15 cellular contexts compared by ENCODE assay signal in the genomic region with DNA sequence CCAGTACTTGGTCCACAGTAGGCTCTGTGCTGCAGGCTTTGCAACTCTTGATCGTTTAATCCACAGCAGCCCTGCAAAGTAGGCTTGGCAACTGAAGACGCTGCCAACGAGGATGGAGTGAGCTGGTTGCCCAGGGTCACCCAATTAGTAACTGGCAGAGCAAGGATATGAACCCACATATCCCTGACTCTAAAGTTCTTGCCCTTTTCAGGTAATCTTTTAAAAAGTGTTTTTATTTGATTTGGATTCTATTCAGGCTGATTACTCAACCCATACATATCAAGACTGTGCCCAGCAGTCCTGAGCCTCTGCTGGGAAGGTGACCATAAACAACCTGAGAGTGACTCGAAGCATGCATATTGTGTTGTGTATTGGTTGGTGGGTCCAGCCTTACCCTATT. TPM values are rescaled to one million over a fixed set of nuclear protein-coding genes. Genes with fewer than 3 reads are reported as not detected.
DNase-seq lines count a peak whose midpoint lies in the region; ATAC-seq and TF ChIP-seq lines count a peak whose summit lies in the region.
"Had no signal": no experiment of that assay in that cellular context is flagged by ENCODE, and none has a peak within 500 bp of the region (broad histone marks: within the 10 kb centered on the region; RNA-seq: fewer than 3 reads in every experiment).

No MANE protein-coding gene starts in this region.

- no peaks in the 10 kb centered on the region for H3K27me3 Mint-ChIP-seq in activated T-cell treated with anti-CD3 and anti-CD28 coated beads, Interleukin-2, amount 50 U/mL, for 72 hours (ENCODE audit: low read depth)
- no peaks in the 10 kb centered on the region for H3K27me3 Mint-ChIP-seq in T-helper 17 cell
- peaks cover 5 to 14% (median 12%) of the 10 kb centered on the region in 3 donors for H3K27me3 Mint-ChIP-seq in immature natural killer cell (ENCODE audit: low read depth in 3 of 3)

- peaks cover 96% of the 10 kb centered on the region for H3K4me1 Mint-ChIP-seq in activated T-cell treated with anti-CD3 and anti-CD28 coated beads, Interleukin-2, amount 50 U/mL, for 72 hours (ENCODE audit: low read depth)
- H3K4me1 Mint-ChIP-seq in T-helper 17 cell = peaks cover 71% of the 10 kb centered on the region
- H3K4me1 Mint-ChIP-seq in immature natural killer cell = peaks cover 95 to 100% of the 10 kb centered on the region in 2 donors
- H3K4me1 Mint-ChIP-seq in stimulated activated effector memory CD8-positive, alpha-beta T cell treated with anti-CD3 and anti-CD28 coated beads, Interleukin-12 subunit alpha, Interleukin-12 subunit beta, amount 100 ng/mL, for 72 hours = peaks cover 94% of the 10 kb centered on the region

- H3K27ac ChIP-seq in gastrocnemius medialis = no peak overlapping the region
- no peak overlapping the region for H3K27ac ChIP-seq in vagina

- DNase-seq in activated T-cell treated with anti-CD3 and anti-CD28 coated beads, Interleukin-2, amount 50 U/mL, for 72 hours = no peak
- DNase-seq in activated T-cell treated with anti-CD3 and anti-CD28 coated beads for 4 hours (no peak), T-helper 17 cell (no peak), immature natural killer cell (no peak), gastrocnemius medialis (no peak), vagina (ENCODE audit: extremely low spot score in 2 of 2) (no peak)
- no peak for DNase-seq in stimulated activated effector memory CD8-positive, alpha-beta T cell treated with anti-CD3 and anti-CD28 coated beads, Interleukin-12 subunit alpha, Interleukin-12 subunit beta, amount 100 ng/mL, for 72 hours (ENCODE audit: low spot score in 2 of 2)
- DNase-seq: activated CD4-positive, alpha-beta T cell treated with anti-CD3 and anti-CD28 coated beads for 48 hours; Calu3; central memory CD4-positive, alpha-beta T cell; Karpas-422; NCI-H1436; SHP77; T-helper 9 cell had no signal

- no peaks in the 10 kb centered on the region for H3K27me3 ChIP-seq in gastrocnemius medialis
- H3K27me3 ChIP-seq in vagina = no peaks in the 10 kb centered on the region

- peaks cover 2 to 15% of the 10 kb centered on the region in 2 donors for H3K36me3 Mint-ChIP-seq in activated T-cell treated with anti-CD3 and anti-CD28 coated beads, Interleukin-2, amount 50 U/mL, for 72 hours (ENCODE audit: insufficient read depth in 2 of 2)
- H3K36me3 Mint-ChIP-seq in T-helper 17 cell (ENCODE audit: low read depth) = peaks cover 7% of the 10 kb centered on the region
- peaks cover 3 to 6% (median 4%) of the 10 kb centered on the region in 3 donors for H3K36me3 Mint-ChIP-seq in immature natural killer cell
- peaks cover 14% of the 10 kb centered on the region for H3K36me3 Mint-ChIP-seq in stimulated activated effector memory CD8-positive, alpha-beta T cell treated with anti-CD3 and anti-CD28 coated beads, Interleukin-12 subunit alpha, Interleukin-12 subunit beta, amount 100 ng/mL, for 72 hours

- H3K9me3 Mint-ChIP-seq in activated T-cell treated with anti-CD3 and anti-CD28 coated beads, Interleukin-2, amount 50 U/mL, for 72 hours = no peaks in the 10 kb centered on the region
- H3K9me3 Mint-ChIP-seq in immature natural killer cell = no peaks in the 10 kb centered on the region
- H3K9me3 Mint-ChIP-seq in stimulated activated effector memory CD8-positive, alpha-beta T cell treated with anti-CD3 and anti-CD28 coated beads, Interleukin-12 subunit alpha, Interleukin-12 subunit beta, amount 100 ng/mL, for 72 hours = no peaks in the 10 kb centered on the region

- H3K36me3 ChIP-seq in gastrocnemius medialis (no peaks in the 10 kb centered on the region), vagina (no peaks in the 10 kb centered on the region)

- H3K4me3 Mint-ChIP-seq in activated T-cell treated with anti-CD3 and anti-CD28 coated beads, Interleukin-2, amount 50 U/mL, for 72 hours = peak overlapping the region in 1 of 2 donors; percentile 84
- H3K4me3 Mint-ChIP-seq in T-helper 17 cell (no peak overlapping the region), immature natural killer cell (peak overlapping the region in 1 of 5 donors; percentile 15)
- H3K4me3 Mint-ChIP-seq in stimulated activated effector memory CD8-positive, alpha-beta T cell treated with anti-CD3 and anti-CD28 coated beads, Interleukin-12 subunit alpha, Interleukin-12 subunit beta, amount 100 ng/mL, for 72 hours = peak overlapping the region; percentile 35

- no peaks in the 10 kb centered on the region for H3K9me3 ChIP-seq in T-helper 17 cell (ENCODE audit: control insufficient read depth, low read length, poor library complexity, severe bottlenecking)
- H3K9me3 ChIP-seq in gastrocnemius medialis = no peaks in the 10 kb centered on the region
- H3K9me3 ChIP-seq in vagina = no peaks in the 10 kb centered on the region

- in situ Hi-C loops in gastrocnemius medialis (cut with MboI; ENCODE audit: low sequenced_read_pairs in 4 of 4) = no loop called here

- no peak for ATAC-seq in activated T-cell treated with anti-CD3 and anti-CD28 coated beads, Interleukin-2, amount 50 U/mL, for 72 hours (replicated peaks in 1 of 2)
- ATAC-seq in T-helper 17 cell (no peak), GM19351 (IDR thresholded peaks at IDR 0.05; ENCODE audit: unreplicated experiment) (no peak), gastrocnemius medialis (no peak)
- ATAC-seq in stimulated activated effector memory CD8-positive, alpha-beta T cell treated with anti-CD3 and anti-CD28 coated beads, Interleukin-12 subunit alpha, Interleukin-12 subunit beta, amount 100 ng/mL, for 72 hours = no peak

- intact Hi-C loops in gastrocnemius medialis (cut with DNase I; ENCODE audit: low total_unique reads) = no loop called here
- intact Hi-C loops in vagina (cut with DNase I) = no loop called here

- H3K4me3 ChIP-seq in gastrocnemius medialis (no peak overlapping the region), vagina (no peak overlapping the region)

- TF ChIP-seq POLR2A in gastrocnemius medialis (IDR thresholded peaks at IDR 0.05) = no peak
- no peak for TF ChIP-seq POLR2A in vagina (IDR thresholded peaks at IDR 0.05)

- TF ChIP-seq CTCF in gastrocnemius medialis (IDR thresholded peaks at IDR 0.05 in 4 of 5, conservative IDR thresholded peaks at IDR 0.05 in 1 of 5) (no peak), vagina (IDR thresholded peaks at IDR 0.05) (no peak)

- H3K4me1 ChIP-seq in gastrocnemius medialis (peaks cover 71 to 79% of the 10 kb centered on the region in 2 donors), vagina (peaks cover 95% of the 10 kb centered on the region)

- H3K27ac Mint-ChIP-seq in activated T-cell treated with anti-CD3 and anti-CD28 coated beads, Interleukin-2, amount 50 U/mL, for 72 hours = peak overlapping the region; percentile 93
- H3K27ac Mint-ChIP-seq in T-helper 17 cell = peak overlapping the region; percentile 99
- peak overlapping the region; percentile 10 to 86 (median 65) for H3K27ac Mint-ChIP-seq in immature natural killer cell
- peak overlapping the region; percentile 77 for H3K27ac Mint-ChIP-seq in stimulated activated effector memory CD8-positive, alpha-beta T cell treated with anti-CD3 and anti-CD28 coated beads, Interleukin-12 subunit alpha, Interleukin-12 subunit beta, amount 100 ng/mL, for 72 hours

RNA-seq across cellular contexts. Expression of a gene that starts 50.3 kb away (rescaled TPM):
- total RNA-seq in activated T-cell treated with anti-CD3 and anti-CD28 coated beads, Interleukin-2, amount 50 U/mL, for 72 hours = 10 to 100 TPM; 83.4 to 90.3 TPM
- 10 to 100 TPM; 91.3 to 97.3 TPM for total RNA-seq in T-helper 17 cell
- polyA plus RNA-seq in immature natural killer cell = 100 to 1,000 TPM in 2 of 3 donors, 10 to 100 TPM in 1; 92.3 to 161 (median 124) TPM
- total RNA-seq in gastrocnemius medialis = 100 to 1,000 TPM; 150 to 220 (median 180) TPM
- total RNA-seq in vagina = 50.3 TPM
